In genomic region chr11:76371170-76371569, GRCh38 we compare ENCODE assay signal across 9 cellular contexts. TPM values are rescaled to one million over a fixed set of nuclear protein-coding genes. Genes with fewer than 3 reads are reported as not detected.
DNase-seq lines count a peak whose midpoint lies in the region; ATAC-seq and TF ChIP-seq lines count a peak whose summit lies in the region.
"Had no signal": no experiment of that assay in that cellular context is flagged by ENCODE, and none has a peak within 500 bp of the region (broad histone marks: within the 10 kb centered on the region; RNA-seq: fewer than 3 reads in every experiment).

No MANE protein-coding gene starts in this region.

- intact Hi-C loops in mammary epithelial cell (cut with micrococcal nuclease), result no loop called here

- no peaks in the 10 kb centered on the region for H3K9me3 Mint-ChIP-seq in activated CD8-positive, alpha-beta memory T cell treated with anti-CD3 and anti-CD28 coated beads, Interleukin-2, amount 10 ng/mL, durations not matched to agents 7 days and 5 days (ENCODE audit: low read depth)

- H2AFZ ChIP-seq in mammary epithelial cell (ENCODE audit: low read depth, low read length), result no peak overlapping the region

- CTCF ChIA-PET in activated CD8-positive, alpha-beta memory T cell treated with anti-CD3 and anti-CD28 coated beads, Interleukin-2, amount 10 ng/mL, durations not matched to agents 7 days and 5 days (lab: Charles Lee), result no interaction called here
- CTCF ChIA-PET in mammary epithelial cell (lab: Charles Lee; ENCODE audit: low non-redundant PET), result no interaction called here

- DNase-seq in activated CD8-positive, alpha-beta memory T cell treated with anti-CD3 and anti-CD28 coated beads, Interleukin-2, amount 10 ng/mL, durations not matched to agents 7 days and 5 days, result no peak
- DNase-seq in activated CD8-positive, alpha-beta memory T cell treated with anti-CD3 and anti-CD28 coated beads, Interleukin-2, amount 50 U/mL, for 4 hours, result no peak
- DNase-seq in MG63 (peak; percentile 43), mammary epithelial cell (peak; percentile 71), iPS-NIHi7 (ENCODE audit: extremely low spot score) (no peak)
- peak in 3 of 4 experiments; percentile 9 to 21 (median 19) for DNase-seq in stimulated activated CD4-positive, alpha-beta T cell treated with anti-CD3 and anti-CD28 coated beads, Interleukin-1b, Interleukin-23, amount 100 ng/mL, for 24 hours (ENCODE audit: low read depth in 4 of 4, low spot score in 1 of 4)

- H3K4me3 Mint-ChIP-seq in activated CD8-positive, alpha-beta memory T cell treated with anti-CD3 and anti-CD28 coated beads, Interleukin-2, amount 10 ng/mL, durations not matched to agents 7 days and 5 days, result no peak overlapping the region

- TF ChIP-seq CTCF in mammary epithelial cell (conservative IDR thresholded peaks at IDR 0.05 in 1 of 2, IDR thresholded peaks at IDR 0.05 in 1 of 2; ENCODE audit: extremely low read depth in 1 of 2, insufficient read depth in 1 of 2, low read depth in 1 of 2, low read length in 2 of 2), result no peak

- H3K27ac Mint-ChIP-seq in activated CD8-positive, alpha-beta memory T cell treated with anti-CD3 and anti-CD28 coated beads, Interleukin-2, amount 10 ng/mL, durations not matched to agents 7 days and 5 days, result no peak overlapping the region

- no peak overlapping the region for H3K27ac ChIP-seq in mammary epithelial cell (ENCODE audit: insufficient read depth, low read depth, low read length)
- H3K27ac ChIP-seq: neutrophil had no signal

- no peak overlapping the region for H3K4me3 ChIP-seq in MG63
- no peak overlapping the region for H3K4me3 ChIP-seq in mammary epithelial cell (replicated peaks in 1 of 3; ENCODE audit: insufficient read depth in 1 of 3, low read depth in 2 of 3, low read length in 3 of 3)

- H3K36me3 Mint-ChIP-seq in activated CD8-positive, alpha-beta memory T cell treated with anti-CD3 and anti-CD28 coated beads, Interleukin-2, amount 10 ng/mL, durations not matched to agents 7 days and 5 days, result peaks cover under 1% of the 10 kb centered on the region

- H3K9ac ChIP-seq in mammary epithelial cell (ENCODE audit: insufficient read depth, low read length), result no peak overlapping the region

- ATAC-seq in activated CD8-positive, alpha-beta memory T cell treated with anti-CD3 and anti-CD28 coated beads, Interleukin-2, amount 10 ng/mL, durations not matched to agents 7 days and 5 days, result peak; percentile 69
- ATAC-seq in HG03135 (IDR thresholded peaks at IDR 0.05; ENCODE audit: unreplicated experiment), result no peak
- no peak for ATAC-seq in HG03571 (IDR thresholded peaks at IDR 0.05; ENCODE audit: unreplicated experiment)

- in situ Hi-C loops in mammary epithelial cell (cut with MboI; ENCODE audit: low sequenced_read_pairs in 2 of 2), result no loop called here

- no peaks in the 10 kb centered on the region for H3K27me3 Mint-ChIP-seq in activated CD8-positive, alpha-beta memory T cell treated with anti-CD3 and anti-CD28 coated beads, Interleukin-2, amount 10 ng/mL, durations not matched to agents 7 days and 5 days

- dilution Hi-C loops in mammary epithelial cell (cut with HindIII; ENCODE audit: low sequenced_read_pairs), result no loop called here

- H3K9me3 ChIP-seq in MG63 (no peaks in the 10 kb centered on the region), mammary epithelial cell (replicated peaks; ENCODE audit: insufficient read depth, low read length) (no peaks in the 10 kb centered on the region)
- H3K9me3 ChIP-seq: neutrophil had no signal

- H3K4me2 ChIP-seq in mammary epithelial cell (ENCODE audit: insufficient read depth, low read depth, low read length), result no peak overlapping the region

- peaks cover 20% of the 10 kb centered on the region for H3K4me1 Mint-ChIP-seq in activated CD8-positive, alpha-beta memory T cell treated with anti-CD3 and anti-CD28 coated beads, Interleukin-2, amount 10 ng/mL, durations not matched to agents 7 days and 5 days

- peaks cover 13% of the 10 kb centered on the region for H3K4me1 ChIP-seq in mammary epithelial cell (ENCODE audit: insufficient read depth, low read length)

- peaks cover 99% of the 10 kb centered on the region for H3K79me2 ChIP-seq in mammary epithelial cell (ENCODE audit: insufficient read depth, low read length)

- no TSS peak for BruUV-seq in mammary epithelial cell (replicated peaks; lab: Mats Ljungman, UMichigan)

- peaks cover 3% of the 10 kb centered on the region for H4K20me1 ChIP-seq in mammary epithelial cell (ENCODE audit: insufficient read depth, low read length)

- H3K27me3 ChIP-seq in MG63 (no peaks in the 10 kb centered on the region), mammary epithelial cell (ENCODE audit: insufficient read depth, low read length) (no peaks in the 10 kb centered on the region)
- H3K27me3 ChIP-seq: neutrophil had no signal

- 38% methylated on average over 3 of the region's 3 CpGs for WGBS in mammary epithelial cell (ENCODE audit: low coverage, missing lambda C conversion rate)

- no peaks in the 10 kb centered on the region for H3K36me3 ChIP-seq in MG63
- no peaks in the 10 kb centered on the region for H3K36me3 ChIP-seq in mammary epithelial cell (ENCODE audit: insufficient read depth, low read length)
- H3K36me3 ChIP-seq: neutrophil had no signal

RNA-seq across cellular contexts. Expression of gene THAP12, which starts 9.8 kb away (rescaled TPM):
- 10 to 100 TPM; 39.8 to 44.8 TPM for total RNA-seq in activated CD8-positive, alpha-beta memory T cell treated with anti-CD3 and anti-CD28 coated beads, Interleukin-2, amount 10 ng/mL, durations not matched to agents 7 days and 5 days
- total RNA-seq in MG63 (2014; rRNA removed; shearing (Covaris generic); ENCODE audit: low replicate concordance), result 53.6 and 137 TPM in 2 replicates
- total RNA-seq in mammary epithelial cell, result 10 to 100 TPM; 36.0 to 37.7 TPM
- polyA plus RNA-seq in mammary epithelial cell, result 21.0 TPM
- polyA minus RNA-seq in mammary epithelial cell, result 19.9 TPM

RNA-seq across cellular contexts. Expression of gene GVQW3, which starts 10.0 kb away (rescaled TPM):
- 1 to 10 TPM; 3.5 to 4.0 TPM for total RNA-seq in activated CD8-positive, alpha-beta memory T cell treated with anti-CD3 and anti-CD28 coated beads, Interleukin-2, amount 10 ng/mL, durations not matched to agents 7 days and 5 days
- total RNA-seq in MG63 (2014; rRNA removed; shearing (Covaris generic); ENCODE audit: low replicate concordance), result 0.54 and 1.0 TPM in 2 replicates
- 1 to 10 TPM in 1 of 2 donors, under 1 TPM in 1; 0.75 to 1.3 TPM for total RNA-seq in mammary epithelial cell
- 0.49 TPM for polyA plus RNA-seq in mammary epithelial cell
- polyA minus RNA-seq in mammary epithelial cell, result not detected

Comparison
In these comparisons a context has a peak if more than half of its experiments do, and no peak if none do; other contexts are left out.
1. DNase-seq: peak in MG63 (single experiment), mammary epithelial cell (single experiment) and stimulated activated CD4-positive, alpha-beta T cell treated with anti-CD3 and anti-CD28 coated beads, Interleukin-1b, Interleukin-23, amount 100 ng/mL, for 24 hours (3 of 4); none in activated CD8-positive, alpha-beta memory T cell treated with anti-CD3 and anti-CD28 coated beads, Interleukin-2, amount 10 ng/mL, durations not matched to agents 7 days and 5 days (single experiment), activated CD8-positive, alpha-beta memory T cell treated with anti-CD3 and anti-CD28 coated beads, Interleukin-2, amount 50 U/mL, for 4 hours (single experiment) and iPS-NIHi7 (single experiment).